In genomic region chr13:49421391-49421790, GRCh38 we compare ENCODE assay signal across 9 cellular contexts. TPM values are rescaled to one million over a fixed set of nuclear protein-coding genes. Genes with fewer than 3 reads are reported as not detected.
A peak's percentile ranks its signal among the peaks of the same experiment; 100 is the strongest.
DNase-seq lines count a peak whose midpoint lies in the region; ATAC-seq, FAIRE-seq and TF ChIP-seq lines count a peak whose summit lies in the region.
"Had no signal": no experiment of that assay in that cellular context is flagged by ENCODE, and none has a peak within 500 bp of the region (broad histone marks: within the 10 kb centered on the region; RNA-seq: fewer than 3 reads in every experiment).

No MANE protein-coding gene starts in this region.

- TF ChIP-seq CTCF in GM10248 (IDR thresholded peaks at IDR 0.05; ENCODE audit: control extremely low read depth, extremely low read depth, low read depth, missing control alignments) (peak; percentile 46), H1 (IDR thresholded peaks at IDR 0.05; ENCODE audit: control extremely low read depth in 1 of 3, insufficient read depth in 1 of 3, low read depth in 1 of 3, low read length in 3 of 3) (peak; percentile 50 to 70 (median 66)), adrenal gland (IDR thresholded peaks at IDR 0.05) (peak in 1 of 6 experiments; percentile 5)

- whole genome bisulfite sequencing in H1 (ENCODE audit: extremely low coverage in 1 of 2, insufficient coverage in 1 of 2, insufficient read length in 1 of 2, insufficient replicate concordance in 2 of 2, low coverage in 1 of 2, low lambda C conversion rate in 2 of 2, missing lambda C conversion rate in 1 of 2), 2 experiments, result 89% methylated on average over 3 of the region's 3 CpGs; no CpG with 5 or more reads in 1 of the 2 experiments
- 90 to 94% (median 94%) methylated on average over 3 of the region's 3 CpGs for WGBS in adrenal gland, 4 donors

- H3K9me3 ChIP-seq in H1 (ENCODE audit: insufficient read depth in 2 of 2, low read depth in 1 of 2, low read length in 1 of 2) (no peaks in the 10 kb centered on the region), adrenal gland (replicated peaks in 1 of 3) (no peaks in the 10 kb centered on the region)

- TF ChIP-seq POLR2A in H1 (IDR thresholded peaks at IDR 0.05; ENCODE audit: control extremely low read depth in 1 of 2, low read depth in 2 of 2, low read length in 2 of 2), result no peak
- TF ChIP-seq POLR2A in adrenal gland (IDR thresholded peaks at IDR 0.05), result no peak

- no peak overlapping the region for H3K4ac ChIP-seq in H1 (replicated peaks; ENCODE audit: insufficient read length, low read depth, low read length)

- 0 out of 2 replicates have a peak overlapping the region, but pooled peaks have one; percentile 58 for H2AFZ ChIP-seq in H1 (ENCODE audit: low read length)

- H3K9ac ChIP-seq in H1 (replicated peaks in 1 of 4; ENCODE audit: extremely low read depth in 1 of 4, low read depth in 3 of 4, low read length in 3 of 4), result no peak overlapping the region

- no peaks in the 10 kb centered on the region for H3K23me2 ChIP-seq in H1 (ENCODE audit: low read depth, low read length)

- no peak overlapping the region for H2BK5ac ChIP-seq in H1 (ENCODE audit: low read depth, low read length)

- H4K20me1 ChIP-seq in H1 (replicated peaks in 1 of 2; ENCODE audit: control insufficient read depth in 1 of 2, insufficient read depth in 2 of 2, low read length in 2 of 2), result no peaks in the 10 kb centered on the region

- TF ChIP-seq RAD21 in H1 (IDR thresholded peaks at IDR 0.05 in 1 of 2, conservative IDR thresholded peaks at IDR 0.05 in 1 of 2; ENCODE audit: low read depth in 2 of 2, low read length in 2 of 2), result peak; percentile 86 to 89

- no peaks in the 10 kb centered on the region for H3K79me2 ChIP-seq in H1 (ENCODE audit: control insufficient read depth in 1 of 2, insufficient read depth in 2 of 2, low read length in 2 of 2)

- H3K56ac ChIP-seq in H1 (replicated peaks; ENCODE audit: insufficient read length, low read depth, low read length), result no peak overlapping the region

- H3K4me3 ChIP-seq in H1 (ENCODE audit: extremely low read depth in 1 of 4, insufficient read depth in 2 of 4, low read depth in 3 of 4, low read length in 4 of 4) (no peak overlapping the region), adrenal gland (no peak overlapping the region)

- H3K27me3 ChIP-seq in H1 (replicated peaks in 1 of 4; ENCODE audit: control insufficient read depth in 3 of 4, extremely low read depth in 1 of 4, insufficient read depth in 3 of 4, low read length in 3 of 4), result no peaks in the 10 kb centered on the region; a peak in 3 of 7 replicates
- no peaks in the 10 kb centered on the region for H3K27me3 ChIP-seq in adrenal gland

- H2BK15ac ChIP-seq in H1 (ENCODE audit: low read length), result no peak overlapping the region

- intact Hi-C loops in adrenal gland (cut with DNase I), result no loop called here

- H3K4me1 ChIP-seq in H1 (replicated peaks in 1 of 4; ENCODE audit: control insufficient read depth in 3 of 4, insufficient read depth in 4 of 4, low read length in 3 of 4) (no peaks in the 10 kb centered on the region), adrenal gland (replicated peaks in 1 of 2) (peaks cover 0 to 10% of the 10 kb centered on the region in 2 donors)

- H3K18ac ChIP-seq in H1 (ENCODE audit: extremely low read depth, low read length), result no peak overlapping the region

- H2BK20ac ChIP-seq in H1 (ENCODE audit: low read length), result no peak overlapping the region

- no peak overlapping the region for H4K91ac ChIP-seq in H1 (replicated peaks; ENCODE audit: insufficient read length, low read length)

- no peak overlapping the region for H3K23ac ChIP-seq in H1 (ENCODE audit: insufficient read length)

- H4K8ac ChIP-seq in H1 (ENCODE audit: extremely low read depth, insufficient read depth, low read length), result no peak overlapping the region

- no peak overlapping the region for H4K5ac ChIP-seq in H1 (ENCODE audit: insufficient read length, low read depth, low read length)

- DNase-seq in GM10248 (ENCODE audit: extremely low spot score) (peak; percentile 37), NCI-H82 (lab: John Stamatoyannopoulos, UW) (peak; percentile 87), H1 (ENCODE audit: low read depth in 1 of 2, low spot score in 2 of 2) (peak in 1 of 2 experiments; percentile 56), KG1 (lab: John Stamatoyannopoulos, UW) (no peak), NCI-H1048 (lab: John Stamatoyannopoulos, UW) (no peak), adrenal gland (no peak), NCI-H510A treated with DMSO at 0.1 percent for 48 hours (lab: John Stamatoyannopoulos, UW) (no peak)
- DNase-seq: IMR-90 had no signal

- no peaks in the 10 kb centered on the region for H3K36me3 ChIP-seq in H1 (ENCODE audit: control insufficient read depth in 2 of 4, insufficient read depth in 4 of 4, low read length in 3 of 4)
- H3K36me3 ChIP-seq in adrenal gland (replicated peaks in 1 of 2), result no peaks in the 10 kb centered on the region

- no peak overlapping the region for H2AK5ac ChIP-seq in H1 (ENCODE audit: low read depth, low read length)

- no peak for TF ChIP-seq EP300 in H1 (IDR thresholded peaks at IDR 0.05; ENCODE audit: borderline replicate concordance in 1 of 2, low read depth in 2 of 2, low read length in 2 of 2)

- no peak overlapping the region for H2BK12ac ChIP-seq in H1 (ENCODE audit: low read depth, low read length)

- POLR2A ChIA-PET in GM10248 (lab: Yijun Ruan, JAX) (no interaction called here), H1 (lab: Charles Lee; ENCODE audit: partially characterized antibody) (interaction anchor here (1.1 kb wide), 1 partner anchor 20 kb away, joined by 3 read pairs; no protein-coding TSS in a partner anchor)

- no peaks in the 10 kb centered on the region for H3K79me1 ChIP-seq in H1 (ENCODE audit: low read depth, low read length)

- H2BK120ac ChIP-seq in H1 (replicated peaks; ENCODE audit: low read depth, low read length), result no peak overlapping the region

- FAIRE-seq in H1 (lab: Jason Lieb, UNC), result peak; percentile 87

- H3K14ac ChIP-seq in H1 (ENCODE audit: insufficient read length), result no peak overlapping the region

- H3K27ac ChIP-seq in H1 (ENCODE audit: low read depth, low read length) (no peak overlapping the region), adrenal gland (no peak overlapping the region)

- no peak overlapping the region; a peak in 1 of 4 replicates for H3K4me2 ChIP-seq in H1 (ENCODE audit: insufficient read depth in 1 of 2, low read depth in 2 of 2, low read length in 2 of 2)

- CTCF ChIA-PET in GM10248 (lab: Yijun Ruan, JAX), result interaction anchor here (0.9 to 2.2 kb wide), 3 partner anchors 45 to 186 kb away, joined by 3 to 16 read pairs (median 3); no protein-coding TSS in a partner anchor
- CTCF ChIA-PET in H1 (lab: Charles Lee; ENCODE audit: partially characterized antibody), result interaction anchor here (0.6 to 1.4 kb wide), 10 partner anchors 11 to 188 kb away, joined by 3 to 7 read pairs (median 3); no protein-coding TSS in a partner anchor

- ATAC-seq in GM21825 (IDR thresholded peaks at IDR 0.05; ENCODE audit: unreplicated experiment), result peak; percentile 77

TF ChIP-seq in H1, 55 proteins besides CTCF, POLR2A, EP300 and RAD21:
- TF ChIP-seq PHF8 (conservative IDR thresholded peaks at IDR 0.05; ENCODE audit: low read depth, low read length), result no peak
- no peak for TF ChIP-seq TAF1 (IDR thresholded peaks at IDR 0.05; ENCODE audit: low read depth, low read length)
- TF ChIP-seq ATF2 (IDR thresholded peaks at IDR 0.05; ENCODE audit: low read length), result no peak

RNA-seq across cellular contexts. Expression of gene CAB39L, which starts 22.5 kb away (rescaled TPM):
- total RNA-seq in H1 (2021; fragmentation: NEBNext Ultra II Directional; extraction: Animal tissue kit (Norgen Biotek cat#: 25700)), result 4.1 and 4.8 TPM in 2 replicates
- 2.3 and 2.5 TPM in 2 replicates for polyA plus RNA-seq in H1 (2011; rRNA removed)
- polyA plus RNA-seq in H1 (2011; cell fraction: cytosol; rRNA removed), result 3.6 TPM
- polyA plus RNA-seq in H1 (2011; cell fraction: nucleus; rRNA removed), result 3.4 TPM
- 3.1 to 6.4 TPM (median 3.3 TPM) in 4 replicates for polyA plus RNA-seq in H1 (2012, experiment 1 of 2)
- 0.30 TPM for polyA plus RNA-seq in H1 (2012, experiment 2 of 2)
- polyA plus RNA-seq in H1 (2013, experiment 1 of 2), result 3.5 TPM
- 3.5 TPM for polyA plus RNA-seq in H1 (2013, experiment 2 of 2)
- 5.9 and 7.3 TPM in 2 replicates for polyA minus RNA-seq in H1 (2011; rRNA and poly(A)+ RNA removed)
- 3.4 TPM for polyA minus RNA-seq in H1 (2011; cell fraction: cytosol; rRNA and poly(A)+ RNA removed)
- polyA minus RNA-seq in H1 (2011; cell fraction: nucleus; rRNA and poly(A)+ RNA removed), result 6.8 TPM
- 100 to 1,000 TPM in 1 of 8 donors, 10 to 100 TPM in 7; 19.8 to 115 (median 54.0) TPM for total RNA-seq in adrenal gland
- 10 to 100 TPM; 17.8 to 23.0 (median 22.4) TPM for polyA plus RNA-seq in adrenal gland

RNA-seq across cellular contexts. Expression of gene SETDB2, which starts 22.7 kb away (rescaled TPM):
- total RNA-seq in H1 (2021; fragmentation: NEBNext Ultra II Directional; extraction: Animal tissue kit (Norgen Biotek cat#: 25700)), result 5.4 and 6.1 TPM in 2 replicates
- polyA plus RNA-seq in H1 (2011; rRNA removed), result 0.80 and 1.2 TPM in 2 replicates
- polyA plus RNA-seq in H1 (2011; cell fraction: cytosol; rRNA removed), result 1.8 TPM
- polyA plus RNA-seq in H1 (2011; cell fraction: nucleus; rRNA removed), result 1.6 TPM
- 1.6 to 3.7 TPM (median 2.3 TPM) in 4 replicates for polyA plus RNA-seq in H1 (2012, experiment 1 of 2)
- 0.22 TPM for polyA plus RNA-seq in H1 (2012, experiment 2 of 2)
- 3.7 TPM for polyA plus RNA-seq in H1 (2013, experiment 1 of 2)
- 3.3 TPM for polyA plus RNA-seq in H1 (2013, experiment 2 of 2)
- polyA minus RNA-seq in H1 (2011; rRNA and poly(A)+ RNA removed), result 1.9 and 3.5 TPM in 2 replicates
- polyA minus RNA-seq in H1 (2011; cell fraction: cytosol; rRNA and poly(A)+ RNA removed), result 3.2 TPM
- 6.2 TPM for polyA minus RNA-seq in H1 (2011; cell fraction: nucleus; rRNA and poly(A)+ RNA removed)
- 10 to 100 TPM in 6 of 8 donors, 1 to 10 TPM in 2; 7.4 to 21.3 (median 13.5) TPM for total RNA-seq in adrenal gland
- polyA plus RNA-seq in adrenal gland, result 10 to 100 TPM in 2 of 3 donors, 1 to 10 TPM in 1; 4.4 to 14.7 (median 10.9) TPM

Comparison
In these comparisons a context has a peak if more than half of its experiments do, and no peak if none do; other contexts are left out.
1. DNase-seq: peak in GM10248 (single experiment) and NCI-H82 (single experiment); none in KG1 (single experiment), NCI-H1048 (single experiment), adrenal gland (0 of 7) and NCI-H510A treated with DMSO at 0.1 percent for 48 hours (single experiment).